Comparison of ENCODE assay signal across 9 cellular contexts in the genomic region with DNA sequence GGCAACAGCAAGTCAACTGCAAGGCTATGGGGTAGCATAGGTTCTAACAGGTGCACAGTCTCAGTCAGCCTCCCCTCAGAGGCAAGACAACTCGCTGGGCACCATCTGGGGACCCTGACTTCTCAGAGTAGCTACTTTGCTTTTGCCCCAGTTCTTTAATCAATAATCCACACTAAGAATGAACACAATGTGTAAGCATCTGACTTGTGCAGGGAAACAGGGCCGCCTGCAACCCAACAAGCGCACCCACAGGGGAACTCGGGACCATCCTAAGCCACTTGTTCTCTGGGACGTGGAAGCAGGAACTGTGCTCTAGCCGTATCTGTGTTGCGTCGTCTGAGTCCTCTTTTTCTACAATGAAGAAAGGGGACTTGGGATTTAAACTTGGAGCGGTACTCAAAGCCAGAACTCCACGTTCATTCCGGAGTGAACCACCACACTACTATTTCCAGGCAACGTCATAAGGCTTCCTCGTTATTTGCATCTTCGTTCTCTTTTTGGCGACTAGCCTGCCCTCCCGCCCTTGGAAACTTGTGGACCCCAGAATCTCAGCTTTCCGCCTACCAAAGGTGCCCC. TPM values are rescaled to one million over a fixed set of nuclear protein-coding genes. Genes with fewer than 3 reads are reported as not detected.
A peak's percentile ranks its signal among the peaks of the same experiment; 100 is the strongest.
DNase-seq lines count a peak whose midpoint lies in the region; ATAC-seq, FAIRE-seq and TF ChIP-seq lines count a peak whose summit lies in the region.
"Had no signal": no experiment of that assay in that cellular context is flagged by ENCODE, and none has a peak within 500 bp of the region (broad histone marks: within the 10 kb centered on the region; RNA-seq: fewer than 3 reads in every experiment).

No MANE protein-coding gene starts in this region.

- POLR2A ChIA-PET in CD4-positive, alpha-beta memory T cell (lab: Charles Lee; ENCODE audit: partially characterized antibody), result interaction anchor here (0.7 to 1.5 kb wide), 2 partner anchors 45 kb away, joined by 3 read pairs; a partner anchor contains a TSS
- POLR2A ChIA-PET in activated B cell treated with CpG ODN at 0.5 μM for 24 hours (lab: Charles Lee), result interaction anchor here (0.7 to 3.8 kb wide), 13 partner anchors 35 to 195 kb away, joined by 3 to 38 read pairs (median 4); no protein-coding TSS in a partner anchor

- no peaks in the 10 kb centered on the region for H3K9me3 Mint-ChIP-seq in CD4-positive, alpha-beta memory T cell
- no peaks in the 10 kb centered on the region for H3K9me3 Mint-ChIP-seq in activated B cell treated with CpG ODN at 0.5 μM for 24 hours

- CTCF ChIA-PET in CD4-positive, alpha-beta memory T cell (lab: Charles Lee; ENCODE audit: partially characterized antibody), result interaction anchor here (1.2 kb wide), 1 partner anchor 195 kb away, joined by 8 read pairs; no protein-coding TSS in a partner anchor
- CTCF ChIA-PET in activated B cell treated with CpG ODN at 0.5 μM for 24 hours (lab: Charles Lee), result interaction anchor here (0.7 to 1.5 kb wide), 3 partner anchors 149 to 195 kb away, joined by 3 to 14 read pairs (median 3); no protein-coding TSS in a partner anchor

- H3K9me3 ChIP-seq in CD4-positive, alpha-beta memory T cell (ENCODE audit: control insufficient read depth in 1 of 2, low read length in 2 of 2), result no peaks in the 10 kb centered on the region
- H3K9me3 ChIP-seq in ovary, result no peaks in the 10 kb centered on the region

- WGBS in ovary, 3 donors, result 9 to 12% (median 10%) methylated on average over 17 of the region's 17 CpGs

- no peak for FAIRE-seq in H54 (lab: Jason Lieb, UNC)

- intact Hi-C loops in CD4-positive, alpha-beta memory T cell (cut with micrococcal nuclease), result no loop called here
- intact Hi-C loops in activated B cell treated with CpG ODN at 0.5 μM for 24 hours (cut with micrococcal nuclease) (loop anchor here (2.0 kb wide), 1 partner anchor 135 kb away; no protein-coding TSS in a partner anchor), ovary (cut with DNase I) (loop anchor here (2.0 to 10.0 kb wide), 5 partner anchors 53 to 190 kb away; no protein-coding TSS in a partner anchor)

- H3K4me3 Mint-ChIP-seq in CD4-positive, alpha-beta memory T cell, result peak overlapping the region; percentile 88 to 98 (median 92)
- peak overlapping the region; percentile 95 for H3K4me3 Mint-ChIP-seq in activated B cell treated with CpG ODN at 0.5 μM for 24 hours

- H3K27me3 ChIP-seq in CD4-positive, alpha-beta memory T cell (ENCODE audit: insufficient read depth, low read length), result peaks cover 5% of the 10 kb centered on the region
- H3K27me3 ChIP-seq in ovary, result no peaks in the 10 kb centered on the region

- TF ChIP-seq EP300 in ovary (IDR thresholded peaks at IDR 0.05), result no peak

- ATAC-seq in activated B cell treated with CpG ODN at 0.5 μM for 24 hours (ENCODE audit: low read depth), result no peak

- no peaks in the 10 kb centered on the region for H3K36me3 Mint-ChIP-seq in CD4-positive, alpha-beta memory T cell
- peaks cover 12% of the 10 kb centered on the region for H3K36me3 Mint-ChIP-seq in activated B cell treated with CpG ODN at 0.5 μM for 24 hours (ENCODE audit: low read depth)

- no peak for TF ChIP-seq POLR2A in ovary (IDR thresholded peaks at IDR 0.05)
- no peak for TF ChIP-seq POLR2A in H54 (IDR thresholded peaks at IDR 0.05; ENCODE audit: low read depth, low read length)

- H3K4me1 Mint-ChIP-seq in CD4-positive, alpha-beta memory T cell, result peaks cover 3 to 8% (median 5%) of the 10 kb centered on the region in 4 donors
- peaks cover 48% of the 10 kb centered on the region for H3K4me1 Mint-ChIP-seq in activated B cell treated with CpG ODN at 0.5 μM for 24 hours

- H3K4me1 ChIP-seq in CD4-positive, alpha-beta memory T cell (ENCODE audit: insufficient read depth, low read length), result peaks cover 3% of the 10 kb centered on the region
- peaks cover 10% of the 10 kb centered on the region for H3K4me1 ChIP-seq in ovary (ENCODE audit: insufficient read depth)

- TF ChIP-seq CTCF in activated B cell treated with CpG ODN at 0.5 μM for 24 hours (IDR thresholded peaks at IDR 0.05) (no peak), ovary (IDR thresholded peaks at IDR 0.05) (no peak)

- H3K27ac ChIP-seq in CD4-positive, alpha-beta memory T cell (ENCODE audit: low read depth, low read length), result no peak overlapping the region
- peak overlapping the region; percentile 91 to 92 for H3K27ac ChIP-seq in ovary

- peak overlapping the region in 1 of 2 donors; percentile 37 for H3K4me3 ChIP-seq in CD4-positive, alpha-beta memory T cell (ENCODE audit: low read length in 2 of 2)
- peak overlapping the region; percentile 68 for H3K4me3 ChIP-seq in ovary

- H3K36me3 ChIP-seq in CD4-positive, alpha-beta memory T cell (ENCODE audit: insufficient read depth, low read length), result no peaks in the 10 kb centered on the region
- H3K36me3 ChIP-seq in ovary, result no peaks in the 10 kb centered on the region

- H3K27me3 Mint-ChIP-seq in CD4-positive, alpha-beta memory T cell, result peaks cover 0 to 4% of the 10 kb centered on the region in 2 donors
- no peaks in the 10 kb centered on the region for H3K27me3 Mint-ChIP-seq in activated B cell treated with CpG ODN at 0.5 μM for 24 hours

- DNase-seq in CD4-positive, alpha-beta memory T cell, result peak in 1 of 5 donors; percentile 6
- no peak for DNase-seq in activated B cell treated with CpG ODN at 0.5 μM for 24 hours
- DNase-seq in germinal center (ENCODE audit: low spot score), result peak; percentile 3
- no peak for DNase-seq in ovary
- DNase-seq in HCEC 1CT, result no peak
- no peak for DNase-seq in NCI-H2171 (lab: John Stamatoyannopoulos, UW)
- DNase-seq in H54 (ENCODE audit: insufficient read length, low spot score), result no peak
- no peak for DNase-seq in NOMO-1 treated with DMSO at 0.1 percent for 48 hours (lab: John Stamatoyannopoulos, UW; ENCODE audit: unreplicated experiment)
- DNase-seq: NCI-H748 treated with DMSO at 0.1 percent for 48 hours had no signal

- H3K27ac Mint-ChIP-seq in CD4-positive, alpha-beta memory T cell, result peak overlapping the region in 2 of 7 donors; percentile 63 to 90
- peak overlapping the region; percentile 91 for H3K27ac Mint-ChIP-seq in activated B cell treated with CpG ODN at 0.5 μM for 24 hours

RNA-seq across cellular contexts. Expression of a gene that starts 1.8 kb away (rescaled TPM):
- total RNA-seq in CD4-positive, alpha-beta memory T cell, result under 1 TPM; 0.53 to 0.64 TPM
- polyA plus RNA-seq in CD4-positive, alpha-beta memory T cell, result under 1 TPM; 0.05 to 0.16 TPM
- total RNA-seq in activated B cell treated with CpG ODN at 0.5 μM for 24 hours (7.3 and 10.0 TPM in 2 replicates), ovary (10 to 100 TPM; 19.3 to 68.2 (median 28.1) TPM)
- polyA plus RNA-seq in ovary, result 10 to 100 TPM; 16.3 to 31.6 TPM

RNA-seq across cellular contexts. Expression of a gene that starts 3.7 kb away (rescaled TPM):
- total RNA-seq in CD4-positive, alpha-beta memory T cell, result not detected
- polyA plus RNA-seq in CD4-positive, alpha-beta memory T cell, result not detected
- total RNA-seq in activated B cell treated with CpG ODN at 0.5 μM for 24 hours, result not detected in 2 replicates
- not detected for total RNA-seq in ovary
- not detected for polyA plus RNA-seq in ovary

RNA-seq across cellular contexts. Expression of a gene that starts 45.5 kb away (rescaled TPM):
- 10 to 100 TPM; 20.3 to 21.1 TPM for total RNA-seq in CD4-positive, alpha-beta memory T cell
- polyA plus RNA-seq in CD4-positive, alpha-beta memory T cell, result 10 to 100 TPM in 1 of 2 donors, 1 to 10 TPM in 1; 6.5 to 16.9 TPM
- total RNA-seq in activated B cell treated with CpG ODN at 0.5 μM for 24 hours, result 15.2 and 15.3 TPM in 2 replicates
- total RNA-seq in ovary, result 100 to 1,000 TPM in 1 of 7 donors, 10 to 100 TPM in 6; 18.5 to 100 (median 25.3) TPM
- 10 to 100 TPM; 13.4 to 16.1 TPM for polyA plus RNA-seq in ovary
